18 cellular contexts compared by ENCODE assay signal in the genomic region with DNA sequence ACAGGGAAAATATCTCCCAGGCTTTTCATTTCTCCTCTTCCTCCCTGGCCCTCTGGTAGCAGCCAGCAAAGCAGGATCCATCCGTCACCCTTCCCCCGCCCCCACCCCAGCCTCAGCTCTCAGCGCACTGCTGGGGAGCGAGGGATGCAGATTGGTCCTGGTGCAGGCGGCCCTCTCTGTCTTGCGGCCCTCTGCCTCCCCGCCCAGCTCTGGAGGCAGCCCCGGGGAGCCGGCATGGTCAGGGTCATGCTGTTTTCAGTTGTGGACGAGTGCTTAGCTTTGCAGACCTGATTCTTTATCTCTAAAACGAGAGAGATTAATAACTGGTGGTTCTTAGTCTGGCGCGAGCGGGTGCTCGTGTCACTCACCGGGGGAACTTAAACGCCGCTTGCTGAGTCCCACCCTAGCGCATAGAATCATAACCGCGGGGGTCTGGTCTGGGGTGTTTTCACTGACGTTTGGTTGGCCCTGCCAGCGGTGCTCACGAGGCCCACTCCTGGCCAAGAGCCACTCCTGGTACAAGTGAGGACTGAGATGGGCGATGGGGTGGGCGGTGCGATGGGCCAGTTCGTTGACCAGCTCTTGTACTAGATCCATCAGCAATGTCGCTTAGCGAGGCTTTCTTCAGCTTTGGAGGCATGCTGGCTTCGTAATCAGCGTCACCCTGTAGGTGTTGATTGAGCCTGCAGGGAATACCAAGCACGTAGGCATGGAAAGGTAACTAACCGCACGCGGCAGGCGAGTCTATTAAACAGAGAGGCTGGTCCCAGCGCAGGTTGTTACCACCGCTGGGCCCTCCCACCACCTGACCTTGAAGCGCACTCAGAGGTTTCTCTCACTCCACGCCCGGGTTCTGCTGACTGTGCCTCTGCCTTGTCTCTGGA.
DNase-seq lines count a peak whose midpoint lies in the region; ATAC-seq and TF ChIP-seq lines count a peak whose summit lies in the region.
"Had no signal": no experiment of that assay in that cellular context is flagged by ENCODE, and none has a peak within 500 bp of the region (broad histone marks: within the 10 kb centered on the region; RNA-seq: fewer than 3 reads in every experiment).

No MANE protein-coding gene starts in this region.

- peaks cover 35% of the 10 kb centered on the region for H3K9me1 ChIP-seq in IMR-90 (ENCODE audit: insufficient read depth, low read length)

- POLR2A ChIA-PET in SK-N-SH (lab: Yijun Ruan, JAX), result interaction anchor here (0.7 to 1.1 kb wide), 2 partner anchors 21 to 33 kb away, joined by 3 read pairs; no protein-coding TSS in a partner anchor
- POLR2A ChIA-PET in IMR-90 (lab: Charles Lee; ENCODE audit: unreplicated experiment), result no interaction called here

- no peak overlapping the region for H3K4me2 ChIP-seq in SK-N-SH
- H3K4me2 ChIP-seq in IMR-90 (ENCODE audit: low read depth, low read length), result no peak overlapping the region
- peak overlapping the region; percentile 57 for H3K4me2 ChIP-seq in smooth muscle cell
- H3K4me2 ChIP-seq: BLaER1 treated with 17β-estradiol and CSF1 and Interleukin-3, amounts not matched to agents 10 nM and 100 nM had no signal

- no peak overlapping the region for H2BK20ac ChIP-seq in IMR-90 (ENCODE audit: low read depth, low read length)

- peaks cover 11 to 45% of the 10 kb centered on the region in 2 experiments; a peak in 3 of 4 replicates for H3K79me1 ChIP-seq in IMR-90 (ENCODE audit: low read depth in 1 of 2, low read length in 2 of 2)

- no peak overlapping the region for H3K9ac ChIP-seq in SK-N-SH
- H3K9ac ChIP-seq in IMR-90 (ENCODE audit: low read depth, low read length), result no peak overlapping the region
- no peak overlapping the region for H3K9ac ChIP-seq in smooth muscle cell (ENCODE audit: low read depth)
- H3K9ac ChIP-seq: BLaER1 treated with 17β-estradiol and CSF1 and Interleukin-3, amounts not matched to agents 10 nM and 100 nM had no signal

- peak overlapping the region; percentile 19; the same call in 1 of the 2 replicates for H3K4ac ChIP-seq in IMR-90 (ENCODE audit: low read depth, low read length)

- CTCF ChIA-PET in SK-N-SH (lab: Yijun Ruan, JAX), result interaction anchor here (0.8 to 3.3 kb wide), 7 partner anchors 19 to 103 kb away, joined by 3 to 10 read pairs (median 3); no protein-coding TSS in a partner anchor
- CTCF ChIA-PET in IMR-90 (lab: Yijun Ruan, JAX), result interaction anchor here (1.3 kb wide), 1 partner anchor 12 kb away, joined by 3 read pairs; no protein-coding TSS in a partner anchor

- intact Hi-C loops in IMR-90 (cut with micrococcal nuclease), result no loop called here

- H3K27me3 ChIP-seq in SK-N-SH (ENCODE audit: insufficient read depth) (no peaks in the 10 kb centered on the region), IMR-90 (ENCODE audit: control insufficient read depth, insufficient read depth, low read length) (no peaks in the 10 kb centered on the region), smooth muscle cell (ENCODE audit: low read depth) (no peaks in the 10 kb centered on the region)

- H3K9me2 ChIP-seq in SK-N-SH, result no peaks in the 10 kb centered on the region

- no peaks in the 10 kb centered on the region; the same call in 1 of the 2 replicates for H3K79me2 ChIP-seq in SK-N-SH (ENCODE audit: insufficient read depth)
- no peaks in the 10 kb centered on the region for H3K79me2 ChIP-seq in smooth muscle cell (ENCODE audit: low read depth)

- H3K4me3 ChIP-seq in SK-N-SH (ENCODE audit: low read depth in 2 of 2, low read length in 1 of 2) (no peak overlapping the region), IMR-90 (ENCODE audit: insufficient read depth, low read depth, low read length) (no peak overlapping the region), smooth muscle cell (no peak overlapping the region)
- H3K4me3 ChIP-seq: BLaER1 treated with 17β-estradiol and CSF1 and Interleukin-3, amounts not matched to agents 10 nM and 100 nM; GM12878 had no signal

- peak overlapping the region; percentile 96; the same call in 1 of the 2 replicates for H2BK120ac ChIP-seq in IMR-90 (ENCODE audit: low read depth, low read length)

- ATAC-seq in SK-N-SH treated with all-trans-retinoic acid at 6 μM for 48 hours (no peak), IMR-90 (ENCODE audit: low read depth) (no peak), GM18519 (IDR thresholded peaks at IDR 0.05; ENCODE audit: low FRiP score, unreplicated experiment) (no peak)
- ATAC-seq: GM12878 had no signal

- 94% methylated on average over 40 of the region's 42 CpGs for WGBS in SK-N-SH (ENCODE audit: low lambda C conversion rate)
- 94% methylated on average over 24 of the region's 42 CpGs; no CpG with 5 or more reads in 1 of the 2 experiments for whole genome bisulfite sequencing in IMR-90 (ENCODE audit: extremely low coverage in 2 of 2, insufficient read length in 1 of 2), 2 experiments
- 74% methylated on average over 41 of the region's 42 CpGs for WGBS in smooth muscle cell (ENCODE audit: low lambda C conversion rate)

- H3K23ac ChIP-seq in IMR-90 (ENCODE audit: low read depth, low read length), result no peak overlapping the region

- TF ChIP-seq EP300 in SK-N-SH (IDR thresholded peaks at IDR 0.05; ENCODE audit: borderline replicate concordance in 1 of 2, low read depth in 1 of 2, low read length in 1 of 2), result no peak

- H3F3A ChIP-seq in SK-N-SH (replicated peaks; ENCODE audit: insufficient read depth) (peaks cover 29% of the 10 kb centered on the region), smooth muscle cell (ENCODE audit: low read depth) (peaks cover 34% of the 10 kb centered on the region)

- no peak overlapping the region for H3K14ac ChIP-seq in IMR-90 (replicated peaks; ENCODE audit: low read depth, low read length)

- no peak overlapping the region for H3K56ac ChIP-seq in IMR-90 (ENCODE audit: extremely low read depth, insufficient read depth, low read length)

- H2BK5ac ChIP-seq in IMR-90 (ENCODE audit: low read depth, low read length, poor library complexity, severe bottlenecking), result peak overlapping the region; percentile 23

- no peak for TF ChIP-seq CTCF in SK-N-SH (IDR thresholded peaks at IDR 0.05)
- no peak for TF ChIP-seq CTCF in IMR-90 (conservative IDR thresholded peaks at IDR 0.05; ENCODE audit: low read depth, low read length)
- no peak for TF ChIP-seq CTCF in smooth muscle cell (IDR thresholded peaks at IDR 0.05; ENCODE audit: borderline replicate concordance, insufficient read depth, poor library complexity, severe bottlenecking)

- H4K8ac ChIP-seq in IMR-90 (ENCODE audit: low read depth in 2 of 2, low read length in 2 of 2), result no peak overlapping the region

- H4K5ac ChIP-seq in IMR-90 (ENCODE audit: low read depth, low read length), result no peak overlapping the region

- no TSS peak for BruUV-seq in IMR-90 (replicated peaks; lab: Mats Ljungman, UMichigan)

- H3K18ac ChIP-seq in IMR-90 (ENCODE audit: low read depth, low read length), result no peak overlapping the region

- H2AFZ ChIP-seq in SK-N-SH (ENCODE audit: low read depth), result no peak overlapping the region
- no peak overlapping the region for H2AFZ ChIP-seq in IMR-90 (replicated peaks; ENCODE audit: low read length, poor library complexity)
- H2AFZ ChIP-seq in smooth muscle cell (ENCODE audit: low read depth), result no peak overlapping the region

- dilution Hi-C loops in IMR-90 (cut with HindIII; ENCODE audit: low sequenced_read_pairs, unreplicated experiment), result no loop called here

- peak overlapping the region; percentile 61; the same call in 2 of the 3 replicates for H2BK15ac ChIP-seq in IMR-90 (ENCODE audit: low read depth, low read length)

- DNase-seq in SK-N-SH, result peak; percentile 81
- DNase-seq in IMR-90, result no peak
- peak; percentile 58 for DNase-seq in iPS-NIHi11 (ENCODE audit: low spot score)
- no peak for DNase-seq in smooth muscle cell (lab: John Stamatoyannopoulos, UW; ENCODE audit: unreplicated experiment)
- no peak for DNase-seq in erythroblast (lab: John Stamatoyannopoulos, UW)
- DNase-seq in NCI-H2171 (lab: John Stamatoyannopoulos, UW), result no peak
- DNase-seq: DND-41, GDM1, H9, NCI-H1105 treated with DMSO at 0.1 percent for 48 hours, NCI-H1694 treated with DMSO at 0.1 percent for 48 hours, NCI-H446 treated with DMSO at 0.1 percent for 48 hours, NCI-H748 treated with DMSO at 0.1 percent for 48 hours, OCI-M1 had no signal

- H3K4me1 ChIP-seq in SK-N-SH (ENCODE audit: control insufficient read depth in 1 of 2, insufficient read depth in 2 of 2, low read depth in 1 of 2, low read length in 1 of 2), result peaks cover 38 to 49% of the 10 kb centered on the region in 2 experiments
- peaks cover 38% of the 10 kb centered on the region for H3K4me1 ChIP-seq in IMR-90 (ENCODE audit: control insufficient read depth, insufficient read depth, low read length)
- peaks cover 38% of the 10 kb centered on the region for H3K4me1 ChIP-seq in smooth muscle cell (ENCODE audit: low read depth)

- H4K20me1 ChIP-seq in SK-N-SH (ENCODE audit: insufficient read depth) (no peaks in the 10 kb centered on the region), IMR-90 (ENCODE audit: insufficient read depth, low read length) (no peaks in the 10 kb centered on the region), smooth muscle cell (ENCODE audit: low read depth) (peaks cover 60% of the 10 kb centered on the region)

- H2AK5ac ChIP-seq in IMR-90 (ENCODE audit: low read depth, low read length), result peak overlapping the region; percentile 49; the same call in 1 of the 2 replicates

- peak overlapping the region in 1 of 2 experiments; percentile 95; a peak in 1 of 4 replicates for H3K27ac ChIP-seq in SK-N-SH (ENCODE audit: low read depth in 2 of 2, low read length in 1 of 2)
- H3K27ac ChIP-seq in IMR-90 (ENCODE audit: insufficient read depth, low read length), result no peak overlapping the region
- no peak overlapping the region for H3K27ac ChIP-seq in smooth muscle cell (ENCODE audit: low read depth)
- H3K27ac ChIP-seq: BLaER1 treated with 17β-estradiol and CSF1 and Interleukin-3, amounts not matched to agents 10 nM and 100 nM had no signal

- TF ChIP-seq POLR2A in IMR-90 (IDR thresholded peaks at IDR 0.05; ENCODE audit: low read depth, low read length) (no peak), erythroblast (IDR thresholded peaks at IDR 0.05; ENCODE audit: low read length) (no peak)

- in situ Hi-C loops in IMR-90 (cut with MboI; ENCODE audit: low sequenced_read_pairs), result no loop called here

- H3K36me3 ChIP-seq in SK-N-SH (replicated peaks in 1 of 2; ENCODE audit: control insufficient read depth in 1 of 2, insufficient read depth in 2 of 2, low read length in 1 of 2), result no peaks in the 10 kb centered on the region
- no peaks in the 10 kb centered on the region for H3K36me3 ChIP-seq in IMR-90 (ENCODE audit: control insufficient read depth, insufficient read depth, low read length)
- H3K36me3 ChIP-seq in smooth muscle cell (ENCODE audit: low read depth), result no peaks in the 10 kb centered on the region
- H3K36me3 ChIP-seq: BLaER1 treated with 17β-estradiol and CSF1 and Interleukin-3, amounts not matched to agents 10 nM and 100 nM had no signal

- no peak overlapping the region for H4K91ac ChIP-seq in IMR-90 (ENCODE audit: insufficient read depth, low read depth, low read length)

- peak overlapping the region; percentile 33 for H2AK9ac ChIP-seq in IMR-90 (replicated peaks; ENCODE audit: low read depth, low read length, poor library complexity)

- no peaks in the 10 kb centered on the region for H3K9me3 ChIP-seq in SK-N-SH
- H3K9me3 ChIP-seq in IMR-90 (ENCODE audit: control insufficient read depth, insufficient read depth, low read length), result no peaks in the 10 kb centered on the region
- no peaks in the 10 kb centered on the region for H3K9me3 ChIP-seq in smooth muscle cell (replicated peaks; ENCODE audit: low read depth)
- H3K9me3 ChIP-seq: BLaER1 treated with 17β-estradiol and CSF1 and Interleukin-3, amounts not matched to agents 10 nM and 100 nM had no signal

- no peak for TF ChIP-seq RAD21 in SK-N-SH (IDR thresholded peaks at IDR 0.05; ENCODE audit: low read length)
- TF ChIP-seq RAD21 in IMR-90 (IDR thresholded peaks at IDR 0.05; ENCODE audit: low read length), result no peak

Comparison
In these comparisons a context has a peak if more than half of its experiments do, and no peak if none do; other contexts are left out.
1. DNase-seq: peak in SK-N-SH (single experiment) and iPS-NIHi11 (single experiment); none in IMR-90 (single experiment), smooth muscle cell (single experiment), erythroblast (0 of 2) and NCI-H2171 (single experiment).